8 cellular contexts compared by ENCODE assay signal in the genomic region with DNA sequence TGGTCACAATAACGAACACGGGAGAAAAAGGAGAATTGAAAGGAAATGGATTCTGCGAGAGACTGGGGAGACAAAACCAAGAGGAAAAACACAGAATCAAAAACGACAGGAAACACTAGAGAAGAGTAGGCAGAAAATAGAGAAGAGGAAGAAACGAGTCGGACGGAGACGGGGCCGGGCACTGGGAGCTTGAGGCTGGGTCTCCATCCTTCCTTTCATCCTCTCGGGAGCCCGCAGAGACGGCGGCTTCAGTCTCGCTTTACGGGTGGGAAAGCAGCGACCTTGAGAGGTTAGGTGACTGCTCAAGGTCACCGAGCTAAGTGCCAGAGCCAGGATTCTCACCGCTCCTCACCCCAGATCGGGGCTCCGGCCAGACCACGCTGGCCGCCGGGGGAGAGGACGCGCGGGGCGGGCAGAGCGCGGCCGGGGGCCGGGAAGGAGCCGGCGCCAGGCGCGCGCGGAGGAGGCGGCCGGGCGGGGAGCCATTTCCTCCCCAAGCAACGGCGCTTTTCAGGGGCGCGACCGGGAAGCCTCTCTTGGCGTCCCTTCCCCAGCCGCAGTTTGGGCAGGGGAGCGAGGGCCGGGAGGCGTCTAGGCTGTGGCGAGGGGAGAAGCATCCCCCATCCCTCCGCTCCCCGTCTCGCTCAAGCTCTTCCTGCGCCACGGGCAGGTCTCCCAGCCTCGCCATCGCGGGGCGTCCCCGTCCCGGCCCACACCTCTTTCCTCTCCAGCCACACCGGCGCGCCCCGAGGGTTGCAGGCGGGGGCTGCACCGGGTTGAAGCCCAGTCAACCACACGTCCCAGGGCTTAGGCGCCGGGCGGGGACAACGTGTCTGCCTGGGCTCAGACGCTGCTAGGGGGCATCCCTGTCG. TPM values are rescaled to one million over a fixed set of nuclear protein-coding genes. Genes with fewer than 3 reads are reported as not detected.
DNase-seq lines count a peak whose midpoint lies in the region; ATAC-seq, FAIRE-seq and TF ChIP-seq lines count a peak whose summit lies in the region.

No MANE protein-coding gene starts in this region.

- ATAC-seq in CD4-positive, alpha-beta T cell (ENCODE audit: poor library complexity) = peak; percentile 41
- peak; percentile 56 for ATAC-seq in GM19324 (IDR thresholded peaks at IDR 0.05; ENCODE audit: low FRiP score, unreplicated experiment)
- peak; percentile 80 for ATAC-seq in HG03432 (IDR thresholded peaks at IDR 0.05; ENCODE audit: unreplicated experiment)
- ATAC-seq in SK-N-SH treated with all-trans-retinoic acid at 6 μM for 48 hours = peak; percentile 60
- peak; percentile 85 for ATAC-seq in K562

- POLR2A ChIA-PET in CD4-positive, alpha-beta T cell (lab: Charles Lee) = no interaction called here
- POLR2A ChIA-PET in K562 (lab: Yijun Ruan, JAX) = interaction anchor here (1.2 kb wide), 1 partner anchor 9 kb away, joined by 3 read pairs; no protein-coding TSS in a partner anchor

- H3K27ac Mint-ChIP-seq in CD4-positive, alpha-beta T cell = no peak overlapping the region

- peak overlapping the region; percentile 84 for H3K4me3 Mint-ChIP-seq in CD4-positive, alpha-beta T cell

- H3K36me3 Mint-ChIP-seq in CD4-positive, alpha-beta T cell (ENCODE audit: low read depth) = no peaks in the 10 kb centered on the region

- FAIRE-seq in K562 (lab: Jason Lieb, UNC) = peak; percentile 48

- H3K27me3 Mint-ChIP-seq in CD4-positive, alpha-beta T cell = peaks cover 78% of the 10 kb centered on the region

- peak overlapping the region; percentile 33 for H3K4me3 ChIP-seq in K562
- H3K4me3 ChIP-seq in iPS-18a (ENCODE audit: low read length) = peak overlapping the region; percentile 54
- H3K4me3 ChIP-seq in skeletal muscle cell (ENCODE audit: low read depth, low read length) = peak overlapping the region; percentile 61

- no peaks in the 10 kb centered on the region for H3K9me3 Mint-ChIP-seq in CD4-positive, alpha-beta T cell

- TF ChIP-seq CTCF in CD4-positive, alpha-beta T cell (IDR thresholded peaks at IDR 0.05) = no peak
- TF ChIP-seq CTCF in K562 (IDR thresholded peaks at IDR 0.05 in 2 of 3, conservative IDR thresholded peaks at IDR 0.05 in 1 of 3; ENCODE audit: insufficient read depth in 2 of 3, low read depth in 1 of 3, low read length in 3 of 3) = no peak

- CTCF ChIA-PET in CD4-positive, alpha-beta T cell (lab: Charles Lee) = interaction anchor here (1.3 kb wide), 1 partner anchor 19 kb away, joined by 3 read pairs; no protein-coding TSS in a partner anchor
- CTCF ChIA-PET in K562 (lab: Yijun Ruan, JAX; ENCODE audit: low intra/inter-chr PET ratio) = no interaction called here

- H3K4me2 ChIP-seq in K562 (ENCODE audit: insufficient read depth, low read length) = peak overlapping the region; percentile 72

- no peak for TF ChIP-seq EP300 in K562 (IDR thresholded peaks at IDR 0.05; ENCODE audit: low read length)

- H3K27ac ChIP-seq in CD4-positive, alpha-beta T cell (ENCODE audit: low read depth, low read length) = no peak overlapping the region
- H3K27ac ChIP-seq in K562 (ENCODE audit: extremely low read depth, low read depth, low read length) (peak overlapping the region; percentile 46; the same call in 1 of the 3 replicates), iPS-18a (ENCODE audit: low read length) (no peak overlapping the region)

- intact Hi-C loops in CD4-positive, alpha-beta T cell (cut with DNase I, micrococcal nuclease) = no loop called here
- intact Hi-C loops in K562 (cut with micrococcal nuclease) = no loop called here

- H3K79me2 ChIP-seq in K562 (ENCODE audit: control insufficient read depth, insufficient read depth, low read length) = no peaks in the 10 kb centered on the region

- no peaks in the 10 kb centered on the region for H4K20me1 ChIP-seq in K562 (replicated peaks; ENCODE audit: control insufficient read depth, insufficient read depth, low read length)

- WGBS in K562 (ENCODE audit: insufficient coverage, low coverage, missing lambda C conversion rate) = 3% methylated on average over 28 of the region's 75 CpGs

- peaks cover 13% of the 10 kb centered on the region for H3K4me1 Mint-ChIP-seq in CD4-positive, alpha-beta T cell (ENCODE audit: low read depth)

- H3K4me1 ChIP-seq in K562 (replicated peaks in 1 of 2; ENCODE audit: control insufficient read depth in 2 of 2, insufficient read depth in 2 of 2, low read length in 2 of 2) (peaks cover 4 to 20% of the 10 kb centered on the region in 2 experiments; a peak in 3 of 5 replicates), iPS-18a (ENCODE audit: control insufficient read depth, low read depth, low read length) (peaks cover 22% of the 10 kb centered on the region)

- in situ Hi-C loops in K562 (cut with MboI) = no loop called here

- no peaks in the 10 kb centered on the region for H3K36me3 ChIP-seq in K562 (ENCODE audit: control insufficient read depth, insufficient read depth, low read length)
- no peaks in the 10 kb centered on the region for H3K36me3 ChIP-seq in iPS-18a (ENCODE audit: control insufficient read depth, low read depth, low read length)

- H3K9me1 ChIP-seq in K562 (ENCODE audit: control insufficient read depth, insufficient read depth, low read length) = no peaks in the 10 kb centered on the region

- peak overlapping the region; percentile 47 to 89 for H3K9ac ChIP-seq in K562 (ENCODE audit: insufficient read depth in 1 of 2, low read depth in 2 of 2, low read length in 2 of 2)
- H3K9ac ChIP-seq in iPS-18a (ENCODE audit: low read length) = peak overlapping the region; percentile 39

- DNase-seq in CD4-positive, alpha-beta T cell = peak in 3 of 10 experiments; percentile 4 to 10 (median 8)
- DNase-seq in K562 (ENCODE audit: extremely low read depth in 1 of 4, low spot score in 3 of 4) = peak; percentile 27 to 39 (median 36)
- no peak for DNase-seq in skeletal muscle cell (ENCODE audit: low read depth)
- DNase-seq in mucosa of gallbladder (ENCODE audit: low spot score) = no peak

- no TSS peak for BruUV-seq in K562 (replicated peaks; lab: Mats Ljungman, UMichigan)

- H2AFZ ChIP-seq in K562 (ENCODE audit: low read depth, low read length) = peak overlapping the region; percentile 88

- peaks cover 58% of the 10 kb centered on the region for H3K27me3 ChIP-seq in CD4-positive, alpha-beta T cell (ENCODE audit: control insufficient read depth, insufficient read depth, low read length)
- H3K27me3 ChIP-seq in K562 (ENCODE audit: control insufficient read depth in 2 of 2, insufficient read depth in 2 of 2, low read length in 2 of 2) (peaks cover 7 to 19% of the 10 kb centered on the region in 2 experiments; a peak in 4 of 5 replicates), iPS-18a (ENCODE audit: control insufficient read depth, insufficient read depth, low read length) (peaks cover 36% of the 10 kb centered on the region)

- H3K9me3 ChIP-seq in CD4-positive, alpha-beta T cell (ENCODE audit: control insufficient read depth, low read length) = no peaks in the 10 kb centered on the region
- H3K9me3 ChIP-seq in K562 (replicated peaks; ENCODE audit: control insufficient read depth, insufficient read depth, low read depth, low read length) (no peaks in the 10 kb centered on the region), iPS-18a (ENCODE audit: control insufficient read depth, low read depth, low read length) (no peaks in the 10 kb centered on the region)

- no peak for TF ChIP-seq RAD21 in K562 (CRISPR knock-in tag; conservative IDR thresholded peaks at IDR 0.05 in 1 of 2, IDR thresholded peaks at IDR 0.05 in 1 of 2)

- 0 out of 2 replicates have a peak, but pooled peaks have one; percentile 34 for TF ChIP-seq POLR2A in K562 (conservative IDR thresholded peaks at IDR 0.05)

TF ChIP-seq in K562, 482 proteins besides CTCF, POLR2A, EP300 and RAD21 (continues in another document):
- TF ChIP-seq RFX5 (IDR thresholded peaks at IDR 0.05; ENCODE audit: low read depth, low read length) (no peak), CTBP1 (IDR thresholded peaks at IDR 0.05; ENCODE audit: borderline replicate concordance) (peak; percentile 44; the same call in 1 of the 2 replicates), BACH1 (tag; IDR thresholded peaks at IDR 0.05) (no peak), GABPA (tag; conservative IDR thresholded peaks at IDR 0.05; ENCODE audit: low read depth) (peak; percentile 27; the same call in 1 of the 2 replicates), ZNF184 (CRISPR knock-in tag; IDR thresholded peaks at IDR 0.05) (no peak)
- TF ChIP-seq, protein P1, sequence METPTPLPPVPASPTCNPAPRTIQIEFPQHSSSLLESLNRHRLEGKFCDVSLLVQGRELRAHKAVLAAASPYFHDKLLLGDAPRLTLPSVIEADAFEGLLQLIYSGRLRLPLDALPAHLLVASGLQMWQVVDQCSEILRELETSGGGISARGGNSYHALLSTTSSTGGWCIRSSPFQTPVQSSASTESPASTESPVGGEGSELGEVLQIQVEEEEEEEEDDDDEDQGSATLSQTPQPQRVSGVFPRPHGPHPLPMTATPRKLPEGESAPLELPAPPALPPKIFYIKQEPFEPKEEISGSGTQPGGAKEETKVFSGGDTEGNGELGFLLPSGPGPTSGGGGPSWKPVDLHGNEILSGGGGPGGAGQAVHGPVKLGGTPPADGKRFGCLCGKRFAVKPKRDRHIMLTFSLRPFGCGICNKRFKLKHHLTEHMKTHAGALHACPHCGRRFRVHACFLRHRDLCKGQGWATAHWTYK (CRISPR knock-in tag; IDR thresholded peaks at IDR 0.05) = 0 out of 2 replicates have a peak, but pooled peaks have one; percentile 42

RNA-seq across cellular contexts. Expression of gene MAP3K7, which starts 24.0 kb away (rescaled TPM):
- total RNA-seq in CD4-positive, alpha-beta T cell = 1 to 10 TPM; 9.0 to 9.3 TPM
- 22.3 and 75.1 TPM in 2 replicates for total RNA-seq in K562 (2011; cell fraction: chromatin; rRNA removed; ENCODE audit: low replicate concordance)
- 9.3 and 14.2 TPM in 2 replicates for total RNA-seq in K562 (2011; cell fraction: nucleolus; rRNA removed)
- 28.4 and 48.1 TPM in 2 replicates for total RNA-seq in K562 (2011; cell fraction: nucleoplasm; rRNA removed)
- total RNA-seq in K562 (2014; rRNA removed) = 23.3 and 25.2 TPM in 2 replicates
- 48.9 and 56.3 TPM in 2 replicates for total RNA-seq in K562 (2014; rRNA removed; fragmentation: Illumina TruSeq; extraction: Trizol)
- 47.4 and 49.2 TPM in 2 replicates for total RNA-seq in K562 (2015; rRNA removed; fragmentation: Illumina TruSeq; extraction: Trizol)
- 33.2 and 34.8 TPM in 2 replicates for total RNA-seq in K562 (2021)
- 46.7 and 60.9 TPM in 2 replicates for polyA plus RNA-seq in K562 (2011; rRNA removed)
- 16.7 and 25.3 TPM in 2 replicates for polyA plus RNA-seq in K562 (2011; cell fraction: cytosol; rRNA removed)
- 61.7 and 83.1 TPM in 2 replicates for polyA plus RNA-seq in K562 (2011; cell fraction: nucleus; rRNA removed)
- 25.5 and 26.3 TPM in 2 replicates for polyA plus RNA-seq in K562 (2012)
- polyA plus RNA-seq in K562 (2014; fragmentation: Illumina TruSeq; extraction: Trizol) = 36.9 and 45.2 TPM in 2 replicates
- 10 to 100 TPM; 13.4 to 13.8 TPM for polyA plus RNA-seq in K562 (2014; fragmentation: Nextera tagmentation; extraction: Ambion mirVana)
- polyA plus RNA-seq in K562 (2014; rRNA removed) = 29.9 and 34.8 TPM in 2 replicates
- polyA minus RNA-seq in K562 (2011; rRNA and poly(A)+ RNA removed) = 63.0 and 70.9 TPM in 2 replicates
- polyA minus RNA-seq in K562 (2011; cell fraction: cytosol; rRNA and poly(A)+ RNA removed) = 18.9 and 26.1 TPM in 2 replicates
- polyA minus RNA-seq in K562 (2011; cell fraction: nucleus; rRNA and poly(A)+ RNA removed) = 47.1 and 74.0 TPM in 2 replicates
- total RNA-seq in mucosa of gallbladder = 21.2 TPM

Comparison
In these comparisons a context has a peak if more than half of its experiments do, and no peak if none do; other contexts are left out.
1. DNase-seq: peak in K562 (4 of 4); none in skeletal muscle cell (single experiment) and mucosa of gallbladder (single experiment).
2. Peak in every context shown above with its lines, with median percentiles within 50 percentile points of each other: ATAC-seq and H3K4me3 ChIP-seq.